In genomic region chr19:11383706-11384048, GRCh38 we compare ENCODE assay signal across 9 cellular contexts. TPM values are rescaled to one million over a fixed set of nuclear protein-coding genes. Genes with fewer than 3 reads are reported as not detected.
DNase-seq lines count a peak whose midpoint lies in the region; ATAC-seq and TF ChIP-seq lines count a peak whose summit lies in the region.
"Had no signal": no experiment of that assay in that cellular context is flagged by ENCODE, and none has a peak within 500 bp of the region (broad histone marks: within the 10 kb centered on the region; RNA-seq: fewer than 3 reads in every experiment).

No MANE protein-coding gene starts in this region.

- ATAC-seq in left ventricle myocardium superior (no peak), naive B cell (ENCODE audit: low read depth in 2 of 2) (no peak), HG03045 (IDR thresholded peaks at IDR 0.05; ENCODE audit: unreplicated experiment) (no peak)
- ATAC-seq: natural killer cell had no signal

- CTCF ChIA-PET in CD4-positive, alpha-beta memory T cell (lab: Charles Lee; ENCODE audit: partially characterized antibody): interaction anchor here (0.8 to 5.0 kb wide), 10 partner anchors 9 to 98 kb away, joined by 3 to 49 read pairs (median 5); partner anchors contain the start of genes ELAVL3, ODAD3, PRKCSH and SWSAP1

- no peaks in the 10 kb centered on the region for H3K27me3 Mint-ChIP-seq in naive B cell
- peaks cover 9 to 11% of the 10 kb centered on the region in 2 donors for H3K27me3 Mint-ChIP-seq in CD4-positive, alpha-beta memory T cell

- H3K4me1 ChIP-seq in right atrium auricular region (peaks cover 0 to 31% of the 10 kb centered on the region in 2 donors), ectodermal cell (ENCODE audit: control insufficient read depth, insufficient read depth, low read length) (peaks cover 7% of the 10 kb centered on the region)
- peaks cover 37% of the 10 kb centered on the region for H3K4me1 ChIP-seq in CD4-positive, alpha-beta memory T cell (ENCODE audit: insufficient read depth, low read length)

- peak overlapping the region; percentile 71 to 77 for H3K27ac ChIP-seq in right atrium auricular region
- no peak overlapping the region for H3K27ac ChIP-seq in ectodermal cell (ENCODE audit: insufficient read depth, low read depth, low read length, poor library complexity, severe bottlenecking)
- H3K27ac ChIP-seq in CD4-positive, alpha-beta memory T cell (ENCODE audit: low read depth, low read length): no peak overlapping the region

- H3K9me3 ChIP-seq in right atrium auricular region (no peaks in the 10 kb centered on the region), ectodermal cell (ENCODE audit: control insufficient read depth, low read length) (no peaks in the 10 kb centered on the region)
- no peaks in the 10 kb centered on the region for H3K9me3 ChIP-seq in CD4-positive, alpha-beta memory T cell (ENCODE audit: control insufficient read depth in 1 of 2, low read length in 2 of 2)

- peaks cover 0 to 4% (median 0%) of the 10 kb centered on the region in 7 donors for H3K9me3 Mint-ChIP-seq in naive B cell
- H3K9me3 Mint-ChIP-seq in CD4-positive, alpha-beta memory T cell: no peaks in the 10 kb centered on the region
- H3K9me3 Mint-ChIP-seq: natural killer cell had no signal

- POLR2A ChIA-PET in CD4-positive, alpha-beta memory T cell (lab: Charles Lee; ENCODE audit: partially characterized antibody): interaction anchor here (1.1 to 2.2 kb wide), 4 partner anchors 9 to 51 kb away, joined by 3 to 23 read pairs (median 4); partner anchors contain the start of genes CCDC159, ODAD3, PRKCSH and RAB3D

- DNase-seq in right atrium auricular region (ENCODE audit: low spot score): no peak
- DNase-seq in left ventricle myocardium superior: no peak
- DNase-seq in naive B cell: no peak
- no peak for DNase-seq in CD4-positive, alpha-beta memory T cell
- DNase-seq in hippocampal formation (lab: John Stamatoyannopoulos, UW): no peak
- DNase-seq in HPDE6-E6E7 (ENCODE audit: extremely low spot score): no peak

- TF ChIP-seq CTCF in right atrium auricular region (IDR thresholded peaks at IDR 0.05): no peak

- intact Hi-C loops in left ventricle myocardium superior (cut with micrococcal nuclease): no loop called here
- intact Hi-C loops in CD4-positive, alpha-beta memory T cell (cut with micrococcal nuclease): loop anchor here (5.0 kb wide), 1 partner anchor 39 kb away; no protein-coding TSS in a partner anchor

- H3K4me1 Mint-ChIP-seq in naive B cell: peaks cover 30 to 51% (median 48%) of the 10 kb centered on the region in 3 donors
- H3K4me1 Mint-ChIP-seq in CD4-positive, alpha-beta memory T cell: peaks cover 18 to 41% (median 30%) of the 10 kb centered on the region in 4 donors

- H3K36me3 ChIP-seq in right atrium auricular region (no peaks in the 10 kb centered on the region), ectodermal cell (ENCODE audit: control insufficient read depth, insufficient read depth, low read length) (no peaks in the 10 kb centered on the region)
- H3K36me3 ChIP-seq in CD4-positive, alpha-beta memory T cell (ENCODE audit: insufficient read depth, low read length): no peaks in the 10 kb centered on the region

- WGBS in ectodermal cell, 2 experiments: 1% methylated on average over 9 of the region's 9 CpGs

- peak overlapping the region; percentile 48 to 56 for H3K4me3 ChIP-seq in right atrium auricular region
- peak overlapping the region; percentile 44 for H3K4me3 ChIP-seq in ectodermal cell (ENCODE audit: insufficient read depth, low read depth, low read length)
- H3K4me3 ChIP-seq in CD4-positive, alpha-beta memory T cell (ENCODE audit: low read length in 2 of 2): no peak overlapping the region

- no peaks in the 10 kb centered on the region for H3K36me3 Mint-ChIP-seq in naive B cell
- H3K36me3 Mint-ChIP-seq in CD4-positive, alpha-beta memory T cell: peaks cover 0 to 6% of the 10 kb centered on the region in 2 donors
- H3K36me3 Mint-ChIP-seq: natural killer cell had no signal

- H3K4me3 Mint-ChIP-seq in naive B cell: peak overlapping the region; percentile 72 to 94 (median 84)
- peak overlapping the region in 1 of 8 donors; percentile 12 for H3K4me3 Mint-ChIP-seq in CD4-positive, alpha-beta memory T cell

- H3K27me3 ChIP-seq in right atrium auricular region (no peaks in the 10 kb centered on the region), ectodermal cell (ENCODE audit: control insufficient read depth, insufficient read depth, low read length, poor library complexity, severe bottlenecking) (peaks cover 27% of the 10 kb centered on the region)
- no peaks in the 10 kb centered on the region for H3K27me3 ChIP-seq in CD4-positive, alpha-beta memory T cell (ENCODE audit: insufficient read depth, low read length)

- peak overlapping the region in 2 of 6 donors; percentile 86 to 90 for H3K27ac Mint-ChIP-seq in naive B cell
- peak overlapping the region in 1 of 7 donors; percentile 41 for H3K27ac Mint-ChIP-seq in CD4-positive, alpha-beta memory T cell

RNA-seq across cellular contexts. Expression of gene EPOR, which starts 0.4 kb away (rescaled TPM):
- 1 to 10 TPM; 5.9 to 10.0 TPM for total RNA-seq in right atrium auricular region
- 7.6 TPM for total RNA-seq in left ventricle myocardium superior
- polyA plus RNA-seq in ectodermal cell (2013, experiment 1 of 4): 6.7 TPM
- 4.8 TPM for polyA plus RNA-seq in ectodermal cell (2013, experiment 2 of 4)
- polyA plus RNA-seq in ectodermal cell (2013, experiment 3 of 4): 5.1 TPM
- polyA plus RNA-seq in ectodermal cell (2013, experiment 4 of 4): 5.4 TPM
- 1 to 10 TPM in 5 of 6 donors, not detected in 1; 2.2 to 3.9 (median 3.6) TPM for polyA plus RNA-seq in naive B cell (ENCODE audit: low read depth in 6 of 6)
- total RNA-seq in CD4-positive, alpha-beta memory T cell: 1 to 10 TPM; 8.4 to 8.8 TPM
- polyA plus RNA-seq in CD4-positive, alpha-beta memory T cell: 10 to 100 TPM in 1 of 2 donors, 1 to 10 TPM in 1; 6.3 to 12.1 TPM

RNA-seq across cellular contexts. Expression of gene SWSAP1, which starts 9.2 kb away (rescaled TPM):
- total RNA-seq in right atrium auricular region: 1 to 10 TPM in 1 of 2 donors, under 1 TPM in 1; 0.44 to 1.5 TPM
- total RNA-seq in left ventricle myocardium superior: 2.0 TPM
- polyA plus RNA-seq in ectodermal cell (2013, experiment 1 of 4): 3.9 TPM
- polyA plus RNA-seq in ectodermal cell (2013, experiment 2 of 4): 4.3 TPM
- 2.7 TPM for polyA plus RNA-seq in ectodermal cell (2013, experiment 3 of 4)
- polyA plus RNA-seq in ectodermal cell (2013, experiment 4 of 4): 3.0 TPM
- 10 to 100 TPM in 1 of 6 donors, 1 to 10 TPM in 5; 6.0 to 10.2 (median 7.6) TPM for polyA plus RNA-seq in naive B cell (ENCODE audit: low read depth in 6 of 6)
- 1 to 10 TPM; 4.0 to 4.8 TPM for total RNA-seq in CD4-positive, alpha-beta memory T cell
- 1 to 10 TPM; 6.4 to 6.5 TPM for polyA plus RNA-seq in CD4-positive, alpha-beta memory T cell

RNA-seq across cellular contexts. Expression of gene PLPPR2, which starts 28.4 kb away (rescaled TPM):
- 10 to 100 TPM; 26.2 to 30.5 TPM for total RNA-seq in right atrium auricular region
- 17.7 TPM for total RNA-seq in left ventricle myocardium superior
- 7.2 TPM for polyA plus RNA-seq in ectodermal cell (2013, experiment 1 of 4)
- polyA plus RNA-seq in ectodermal cell (2013, experiment 2 of 4): 6.4 TPM
- polyA plus RNA-seq in ectodermal cell (2013, experiment 3 of 4): 6.3 TPM
- 6.6 TPM for polyA plus RNA-seq in ectodermal cell (2013, experiment 4 of 4)
- under 1 TPM in 2 of 6 donors, not detected in 4; 0.56 to 0.69 TPM for polyA plus RNA-seq in naive B cell (ENCODE audit: low read depth in 6 of 6)
- total RNA-seq in CD4-positive, alpha-beta memory T cell: 10 to 100 TPM; 10.9 to 12.2 TPM
- 1 to 10 TPM in 1 of 2 donors, under 1 TPM in 1; 0.16 to 1.1 TPM for polyA plus RNA-seq in CD4-positive, alpha-beta memory T cell

RNA-seq across cellular contexts. Expression of gene RGL3, which starts 35.4 kb away (rescaled TPM):
- total RNA-seq in right atrium auricular region (1 to 10 TPM; 7.4 to 8.4 TPM), left ventricle myocardium superior (6.4 TPM)
- polyA plus RNA-seq in ectodermal cell (2013, experiment 1 of 4): 0.63 TPM
- 1.3 TPM for polyA plus RNA-seq in ectodermal cell (2013, experiment 2 of 4)
- polyA plus RNA-seq in ectodermal cell (2013, experiment 3 of 4): 0.43 TPM
- 0.32 TPM for polyA plus RNA-seq in ectodermal cell (2013, experiment 4 of 4)
- polyA plus RNA-seq in naive B cell (ENCODE audit: low read depth in 6 of 6): under 1 TPM in 2 of 6 donors, not detected in 4; 0.40 to 0.44 TPM
- not detected for total RNA-seq in CD4-positive, alpha-beta memory T cell
- polyA plus RNA-seq in CD4-positive, alpha-beta memory T cell: not detected

RNA-seq across cellular contexts. Expression of gene CCDC159, which starts 37.4 kb away (rescaled TPM):
- total RNA-seq in right atrium auricular region: 10 to 100 TPM; 12.1 to 18.8 TPM
- 20.9 TPM for total RNA-seq in left ventricle myocardium superior
- polyA plus RNA-seq in ectodermal cell (2013, experiment 1 of 4): 8.9 TPM
- polyA plus RNA-seq in ectodermal cell (2013, experiment 2 of 4): 11.5 TPM
- polyA plus RNA-seq in ectodermal cell (2013, experiment 3 of 4): 8.6 TPM
- polyA plus RNA-seq in ectodermal cell (2013, experiment 4 of 4): 11.9 TPM
- polyA plus RNA-seq in naive B cell (ENCODE audit: low read depth in 6 of 6): 10 to 100 TPM; 13.2 to 25.0 (median 16.2) TPM
- total RNA-seq in CD4-positive, alpha-beta memory T cell: 10 to 100 TPM; 90.7 to 91.8 TPM
- 10 to 100 TPM in 1 of 2 donors, 1 to 10 TPM in 1; 9.2 to 16.8 TPM for polyA plus RNA-seq in CD4-positive, alpha-beta memory T cell

Comparison
In these comparisons a context has a peak if more than half of its experiments do, and no peak if none do; other contexts are left out.
1. H3K27ac ChIP-seq: peak in right atrium auricular region (2 of 2); none in ectodermal cell (single experiment) and CD4-positive, alpha-beta memory T cell (single experiment).
2. H3K4me3 ChIP-seq: peak in right atrium auricular region (2 of 2) and ectodermal cell (single experiment); none in CD4-positive, alpha-beta memory T cell (0 of 2).